26 cellular contexts compared by ENCODE assay signal in genomic region chr1:18973446-18973955, GRCh38.
"Had no signal": no experiment of that assay in that cellular context is flagged by ENCODE, and none has a peak within 500 bp of the region (broad histone marks: within the 10 kb centered on the region; RNA-seq: fewer than 3 reads in every experiment).

No MANE protein-coding gene starts in this region.

- H3K36me3 ChIP-seq: gastrocnemius medialis, lower lobe of right lung, neutrophil, prostate gland, stomach, tibial artery had no signal

- H2AFZ ChIP-seq: parathyroid adenoma had no signal

- FAIRE-seq: small intestine, urothelium cell line had no signal

- DNase-seq: cerebellar nuclear complex; cortex of kidney; effector memory CD8-positive, alpha-beta T cell; foreskin fibroblast; gastrocnemius medialis; left ventricle myocardium superior; lower lobe of right lung; natural killer cell; right cardiac atrium; small intestine; stimulated activated CD4-positive, alpha-beta T cell treated with anti-CD3 and anti-CD28 coated beads, Interleukin-12 subunit alpha, Interleukin-12 subunit beta, amount 100 ng/mL, for 4 hours; stimulated activated CD4-positive, alpha-beta T cell treated with anti-CD3 and anti-CD28 coated beads, Interleukin-1b, Interleukin-23, amount 100 ng/mL, for 48 hours; stimulated activated CD4-positive, alpha-beta T cell treated with anti-CD3 and anti-CD28 coated beads, Interleukin-4, amount 100 ng/mL, for 1 hour; stimulated activated CD8-positive, alpha-beta memory T cell treated with anti-CD3 and anti-CD28 coated beads, Interleukin-4, amount 100 ng/mL, for 48 hours; stimulated activated naive CD4-positive, alpha-beta T cell treated with Interleukin-2 at 50 U/mL for 16 hours; stomach; testis had no signal

- H3K27ac ChIP-seq: epithelial cell of prostate, gastrocnemius medialis, lower lobe of right lung, neutrophil, parathyroid adenoma, stomach, testis, tibial artery had no signal

- H3K27me3 ChIP-seq: gastrocnemius medialis, stomach, testis, tibial artery had no signal

- H3K9me3 Mint-ChIP-seq: effector memory CD8-positive, alpha-beta T cell; natural killer cell; neural crest cell; type B pancreatic cell had no signal

- H3K27ac Mint-ChIP-seq: natural killer cell, type B pancreatic cell had no signal

- H3K4me3 ChIP-seq: gastrocnemius medialis, lower lobe of right lung, prostate gland, stomach, testis, tibial artery had no signal

- H3K4me1 ChIP-seq: parathyroid adenoma, testis had no signal

- ATAC-seq: effector memory CD8-positive, alpha-beta T cell; esophagus mucosa; left ventricle myocardium superior had no signal

- H3K4me3 Mint-ChIP-seq: effector memory CD8-positive, alpha-beta T cell; natural killer cell; neural crest cell; type B pancreatic cell had no signal

- H3K9me3 ChIP-seq: gastrocnemius medialis, lower lobe of right lung, neutrophil, prostate gland, stomach, testis, tibial artery had no signal

- H3K79me2 ChIP-seq: parathyroid adenoma had no signal

- H3K9ac ChIP-seq: parathyroid adenoma had no signal

- H3K36me3 Mint-ChIP-seq: natural killer cell, type B pancreatic cell had no signal
